2 cellular contexts compared by ENCODE assay signal in the genomic region with DNA sequence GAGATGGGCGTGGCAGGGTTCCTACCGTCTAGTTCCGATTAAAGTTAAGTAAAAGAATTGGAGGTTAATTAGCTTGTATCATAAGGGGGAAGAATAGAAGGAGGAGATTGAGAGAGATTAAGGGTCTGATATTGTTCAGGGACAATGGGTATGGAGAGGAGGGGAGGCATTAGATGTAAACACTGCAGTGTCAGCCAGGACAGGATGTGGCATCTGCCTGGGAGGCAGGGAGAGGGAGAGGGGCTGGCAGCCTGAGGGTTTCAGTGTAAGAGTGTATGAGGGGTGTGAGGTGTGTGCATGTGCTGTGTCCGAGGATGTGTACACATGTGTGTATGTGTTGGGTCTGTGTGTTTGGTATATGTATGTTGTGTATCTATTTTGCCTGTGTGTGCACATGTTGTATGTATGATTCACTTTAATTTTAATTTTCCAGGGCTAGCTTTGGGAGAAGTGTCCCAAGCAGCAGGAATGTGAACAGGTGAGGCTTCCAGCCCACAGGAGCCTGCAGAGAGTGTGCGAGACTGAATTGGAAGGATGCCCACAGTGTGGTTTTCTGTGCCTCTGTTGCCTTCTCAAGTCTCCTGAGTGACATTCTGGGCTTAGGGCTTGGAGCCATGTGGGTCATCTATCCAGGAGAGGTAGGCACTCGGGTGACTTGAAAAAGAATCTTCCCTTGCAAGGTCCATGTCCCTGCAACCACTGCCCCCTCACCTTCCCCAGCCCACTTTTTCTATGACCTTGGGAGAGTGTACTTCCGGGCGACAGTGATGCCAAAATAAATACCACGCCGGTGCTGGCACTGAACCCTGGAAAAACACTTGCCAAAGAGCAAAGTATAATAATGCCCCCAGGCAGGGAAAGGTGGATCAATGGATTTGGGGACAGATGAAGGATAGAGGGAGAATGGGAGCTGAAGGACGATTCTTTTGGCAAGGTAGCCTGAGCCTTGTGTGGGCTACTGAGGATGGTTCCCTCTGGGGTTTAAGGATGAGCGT.
TF ChIP-seq lines count a peak whose summit lies in the region.

No MANE protein-coding gene starts in this region.

TF ChIP-seq in liver, 16 proteins besides CTCF, POLR2A, EP300 and RAD21:
- TF ChIP-seq EGR1 (IDR thresholded peaks at IDR 0.05; ENCODE audit: low read depth in 2 of 2) (peak; percentile 52 to 77), HNF4A (conservative IDR thresholded peaks at IDR 0.05) (peak; percentile 91 to 96), GABPA (IDR thresholded peaks at IDR 0.05 in 1 of 2, conservative IDR thresholded peaks at IDR 0.05 in 1 of 2) (peak; percentile 22 to 78), FOXA2 (IDR thresholded peaks at IDR 0.05) (peak; percentile 93), REST (IDR thresholded peaks at IDR 0.05) (peak; percentile 67), HNF4G (IDR thresholded peaks at IDR 0.05) (peak; percentile 86), JUND (IDR thresholded peaks at IDR 0.05) (peak; percentile 55 to 71), ATF3 (IDR thresholded peaks at IDR 0.05) (no peak), YY1 (IDR thresholded peaks at IDR 0.05) (peak; percentile 64), MAX (IDR thresholded peaks at IDR 0.05) (peak; percentile 83), NR2F2 (IDR thresholded peaks at IDR 0.05) (peak; percentile 33), RXRA (IDR thresholded peaks at IDR 0.05) (peak; percentile 96 to 98), TAF1 (conservative IDR thresholded peaks at IDR 0.05) (no peak), FOXA1 (IDR thresholded peaks at IDR 0.05) (peak; percentile 96), SP1 (IDR thresholded peaks at IDR 0.05) (peak; percentile 88)
- TF ChIP-seq, protein P1, sequence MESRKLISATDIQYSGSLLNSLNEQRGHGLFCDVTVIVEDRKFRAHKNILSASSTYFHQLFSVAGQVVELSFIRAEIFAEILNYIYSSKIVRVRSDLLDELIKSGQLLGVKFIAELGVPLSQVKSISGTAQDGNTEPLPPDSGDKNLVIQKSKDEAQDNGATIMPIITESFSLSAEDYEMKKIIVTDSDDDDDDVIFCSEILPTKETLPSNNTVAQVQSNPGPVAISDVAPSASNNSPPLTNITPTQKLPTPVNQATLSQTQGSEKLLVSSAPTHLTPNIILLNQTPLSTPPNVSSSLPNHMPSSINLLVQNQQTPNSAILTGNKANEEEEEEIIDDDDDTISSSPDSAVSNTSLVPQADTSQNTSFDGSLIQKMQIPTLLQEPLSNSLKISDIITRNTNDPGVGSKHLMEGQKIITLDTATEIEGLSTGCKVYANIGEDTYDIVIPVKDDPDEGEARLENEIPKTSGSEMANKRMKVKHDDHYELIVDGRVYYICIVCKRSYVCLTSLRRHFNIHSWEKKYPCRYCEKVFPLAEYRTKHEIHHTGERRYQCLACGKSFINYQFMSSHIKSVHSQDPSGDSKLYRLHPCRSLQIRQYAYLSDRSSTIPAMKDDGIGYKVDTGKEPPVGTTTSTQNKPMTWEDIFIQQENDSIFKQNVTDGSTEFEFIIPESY (IDR thresholded peaks at IDR 0.05) = peak; percentile 58

TF ChIP-seq in HepG2, 621 proteins besides CTCF, POLR2A, EP300 and RAD21:
- TF ChIP-seq TCF12 (IDR thresholded peaks at IDR 0.05) (no peak), TCF12 (CRISPR knock-in tag; IDR thresholded peaks at IDR 0.05) (no peak), ZNF790 (CRISPR knock-in tag; IDR thresholded peaks at IDR 0.05; ENCODE audit: borderline replicate concordance) (no peak), MIER3 (CRISPR knock-in tag; IDR thresholded peaks at IDR 0.05; ENCODE audit: borderline replicate concordance) (no peak), FOXC1 (CRISPR knock-in tag; IDR thresholded peaks at IDR 0.05; ENCODE audit: borderline replicate concordance) (no peak), MAZ (IDR thresholded peaks at IDR 0.05; ENCODE audit: borderline replicate concordance, low read depth, low read length) (no peak), MAZ (CRISPR knock-in tag; IDR thresholded peaks at IDR 0.05; ENCODE audit: low read depth) (no peak), YEATS4 (CRISPR knock-in tag; IDR thresholded peaks at IDR 0.05; ENCODE audit: borderline replicate concordance) (no peak), ATF6 (CRISPR knock-in tag; conservative IDR thresholded peaks at IDR 0.05) (no peak), PRMT3 (CRISPR knock-in tag; IDR thresholded peaks at IDR 0.05; ENCODE audit: borderline replicate concordance, low read depth) (no peak), PRPF4 (IDR thresholded peaks at IDR 0.05; ENCODE audit: low read depth, low read length, poor library complexity, severe bottlenecking) (no peak), ZFP91 (CRISPR knock-in tag; IDR thresholded peaks at IDR 0.05; ENCODE audit: borderline replicate concordance) (no peak), ZNF710 (CRISPR knock-in tag; IDR thresholded peaks at IDR 0.05; ENCODE audit: borderline replicate concordance) (no peak)
- TF ChIP-seq, protein P2, sequence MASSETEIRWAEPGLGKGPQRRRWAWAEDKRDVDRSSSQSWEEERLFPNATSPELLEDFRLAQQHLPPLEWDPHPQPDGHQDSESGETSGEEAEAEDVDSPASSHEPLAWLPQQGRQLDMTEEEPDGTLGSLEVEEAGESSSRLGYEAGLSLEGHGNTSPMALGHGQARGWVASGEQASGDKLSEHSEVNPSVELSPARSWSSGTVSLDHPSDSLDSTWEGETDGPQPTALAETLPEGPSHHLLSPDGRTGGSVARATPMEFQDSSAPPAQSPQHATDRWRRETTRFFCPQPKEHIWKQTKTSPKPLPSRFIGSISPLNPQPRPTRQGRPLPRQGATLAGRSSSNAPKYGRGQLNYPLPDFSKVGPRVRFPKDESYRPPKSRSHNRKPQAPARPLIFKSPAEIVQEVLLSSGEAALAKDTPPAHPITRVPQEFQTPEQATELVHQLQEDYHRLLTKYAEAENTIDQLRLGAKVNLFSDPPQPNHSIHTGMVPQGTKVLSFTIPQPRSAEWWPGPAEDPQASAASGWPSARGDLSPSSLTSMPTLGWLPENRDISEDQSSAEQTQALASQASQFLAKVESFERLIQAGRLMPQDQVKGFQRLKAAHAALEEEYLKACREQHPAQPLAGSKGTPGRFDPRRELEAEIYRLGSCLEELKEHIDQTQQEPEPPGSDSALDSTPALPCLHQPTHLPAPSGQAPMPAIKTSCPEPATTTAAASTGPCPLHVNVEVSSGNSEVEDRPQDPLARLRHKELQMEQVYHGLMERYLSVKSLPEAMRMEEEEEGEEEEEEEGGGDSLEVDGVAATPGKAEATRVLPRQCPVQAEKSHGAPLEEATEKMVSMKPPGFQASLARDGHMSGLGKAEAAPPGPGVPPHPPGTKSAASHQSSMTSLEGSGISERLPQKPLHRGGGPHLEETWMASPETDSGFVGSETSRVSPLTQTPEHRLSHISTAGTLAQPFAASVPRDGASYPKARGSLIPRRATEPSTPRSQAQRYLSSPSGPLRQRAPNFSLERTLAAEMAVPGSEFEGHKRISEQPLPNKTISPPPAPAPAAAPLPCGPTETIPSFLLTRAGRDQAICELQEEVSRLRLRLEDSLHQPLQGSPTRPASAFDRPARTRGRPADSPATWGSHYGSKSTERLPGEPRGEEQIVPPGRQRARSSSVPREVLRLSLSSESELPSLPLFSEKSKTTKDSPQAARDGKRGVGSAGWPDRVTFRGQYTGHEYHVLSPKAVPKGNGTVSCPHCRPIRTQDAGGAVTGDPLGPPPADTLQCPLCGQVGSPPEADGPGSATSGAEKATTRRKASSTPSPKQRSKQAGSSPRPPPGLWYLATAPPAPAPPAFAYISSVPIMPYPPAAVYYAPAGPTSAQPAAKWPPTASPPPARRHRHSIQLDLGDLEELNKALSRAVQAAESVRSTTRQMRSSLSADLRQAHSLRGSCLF (CRISPR knock-in tag; IDR thresholded peaks at IDR 0.05; ENCODE audit: borderline replicate concordance) = no peak
